Comparison of ENCODE assay signal across 8 cellular contexts in the genomic region with DNA sequence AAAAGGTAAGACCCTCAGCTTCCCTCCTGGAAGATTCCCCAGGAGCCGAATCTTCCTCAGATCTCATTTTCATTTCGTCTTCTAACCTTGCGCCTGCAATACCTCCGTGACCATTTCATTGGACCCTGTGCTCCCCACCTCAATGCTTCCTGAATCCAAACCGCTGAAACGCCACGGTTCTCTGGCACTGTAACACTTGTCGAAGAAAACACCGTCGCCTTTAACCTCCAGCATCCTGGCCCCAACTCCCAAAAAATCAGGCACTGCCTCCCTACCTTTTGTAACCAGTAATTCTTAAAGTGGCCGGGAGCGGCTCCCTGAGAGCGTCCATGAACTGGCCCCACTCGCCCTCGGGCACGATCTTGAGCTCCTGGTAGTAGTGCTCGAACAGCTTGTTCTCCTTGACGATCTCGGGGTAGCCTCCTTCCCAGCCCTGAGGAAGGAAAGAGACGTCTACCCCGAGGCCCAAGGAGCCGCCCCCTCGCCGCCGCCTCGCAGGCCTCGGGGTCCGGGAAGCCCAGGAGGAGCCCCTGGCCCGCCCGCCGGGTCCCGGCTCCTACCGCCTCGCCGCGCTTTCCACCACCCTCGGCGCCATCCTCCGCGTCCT. TPM values are rescaled to one million over a fixed set of nuclear protein-coding genes. Genes with fewer than 3 reads are reported as not detected.
A peak's percentile ranks its signal among the peaks of the same experiment; 100 is the strongest.
DNase-seq lines count a peak whose midpoint lies in the region; ATAC-seq and TF ChIP-seq lines count a peak whose summit lies in the region.

No MANE protein-coding gene starts in this region.

- peak overlapping the region; percentile 99 for H3K27ac Mint-ChIP-seq in chondrocyte (ENCODE audit: unreplicated experiment)

- DNase-seq in stimulated activated CD8-positive, alpha-beta memory T cell treated with anti-CD3 and anti-CD28 coated beads, Interleukin-12 subunit alpha, Interleukin-12 subunit beta, amount 100 ng/mL, for 1 hour (ENCODE audit: low read depth): peak; percentile 10
- DNase-seq in stimulated activated CD8-positive, alpha-beta memory T cell treated with anti-CD3 and anti-CD28 coated beads, Interleukin-4, amount 100 ng/mL, for 48 hours: no peak
- DNase-seq in NCI-H748 treated with DMSO at 0.1 percent for 48 hours (lab: John Stamatoyannopoulos, UW) (peak; percentile 35), chondrocyte (ENCODE audit: low spot score) (no peak), lung microvascular endothelial cell (ENCODE audit: low read depth in 2 of 2) (peak; percentile 39 to 48), ureter (ENCODE audit: low spot score) (peak; percentile 47), NCI-H2081 treated with DMSO at 0.1 percent for 48 hours (lab: John Stamatoyannopoulos, UW) (no peak)

- peaks cover 9% of the 10 kb centered on the region for H3K36me3 Mint-ChIP-seq in chondrocyte (ENCODE audit: low read depth)

- no peaks in the 10 kb centered on the region for H3K27me3 Mint-ChIP-seq in chondrocyte (ENCODE audit: low read depth)

- peak; percentile 60 for TF ChIP-seq CTCF in chondrocyte (IDR thresholded peaks at IDR 0.05)

- H3K4me3 Mint-ChIP-seq in chondrocyte (ENCODE audit: unreplicated experiment): peak overlapping the region; percentile 100

- H3K4me1 Mint-ChIP-seq in chondrocyte (ENCODE audit: low read depth): peaks cover 30% of the 10 kb centered on the region

- H3K9me3 Mint-ChIP-seq in chondrocyte (ENCODE audit: low read depth): no peaks in the 10 kb centered on the region

- ATAC-seq in HG02870 (IDR thresholded peaks at IDR 0.05; ENCODE audit: unreplicated experiment): peak; percentile 29

RNA-seq across cellular contexts. Expression of a gene that starts 0.4 kb away (rescaled TPM):
- total RNA-seq in chondrocyte (45.0 to 50.4 TPM (median 48.7 TPM) in 3 replicates), lung microvascular endothelial cell (35.5 and 46.8 TPM in 2 replicates), ureter (76.1 TPM)

RNA-seq across cellular contexts. Expression of a gene that starts 0.8 kb away (rescaled TPM):
- total RNA-seq in chondrocyte (21.4 to 34.8 TPM (median 32.3 TPM) in 3 replicates), lung microvascular endothelial cell (3.6 and 4.6 TPM in 2 replicates), ureter (6.6 TPM)

Comparison
In these comparisons a context has a peak if more than half of its experiments do, and no peak if none do; other contexts are left out.
1. DNase-seq: peak in stimulated activated CD8-positive, alpha-beta memory T cell treated with anti-CD3 and anti-CD28 coated beads, Interleukin-12 subunit alpha, Interleukin-12 subunit beta, amount 100 ng/mL, for 1 hour (single experiment), NCI-H748 treated with DMSO at 0.1 percent for 48 hours (single experiment), lung microvascular endothelial cell (2 of 2) and ureter (single experiment); none in stimulated activated CD8-positive, alpha-beta memory T cell treated with anti-CD3 and anti-CD28 coated beads, Interleukin-4, amount 100 ng/mL, for 48 hours (single experiment), chondrocyte (single experiment) and NCI-H2081 treated with DMSO at 0.1 percent for 48 hours (single experiment).